Comparison of ENCODE assay signal across 8 cellular contexts in the genomic region with DNA sequence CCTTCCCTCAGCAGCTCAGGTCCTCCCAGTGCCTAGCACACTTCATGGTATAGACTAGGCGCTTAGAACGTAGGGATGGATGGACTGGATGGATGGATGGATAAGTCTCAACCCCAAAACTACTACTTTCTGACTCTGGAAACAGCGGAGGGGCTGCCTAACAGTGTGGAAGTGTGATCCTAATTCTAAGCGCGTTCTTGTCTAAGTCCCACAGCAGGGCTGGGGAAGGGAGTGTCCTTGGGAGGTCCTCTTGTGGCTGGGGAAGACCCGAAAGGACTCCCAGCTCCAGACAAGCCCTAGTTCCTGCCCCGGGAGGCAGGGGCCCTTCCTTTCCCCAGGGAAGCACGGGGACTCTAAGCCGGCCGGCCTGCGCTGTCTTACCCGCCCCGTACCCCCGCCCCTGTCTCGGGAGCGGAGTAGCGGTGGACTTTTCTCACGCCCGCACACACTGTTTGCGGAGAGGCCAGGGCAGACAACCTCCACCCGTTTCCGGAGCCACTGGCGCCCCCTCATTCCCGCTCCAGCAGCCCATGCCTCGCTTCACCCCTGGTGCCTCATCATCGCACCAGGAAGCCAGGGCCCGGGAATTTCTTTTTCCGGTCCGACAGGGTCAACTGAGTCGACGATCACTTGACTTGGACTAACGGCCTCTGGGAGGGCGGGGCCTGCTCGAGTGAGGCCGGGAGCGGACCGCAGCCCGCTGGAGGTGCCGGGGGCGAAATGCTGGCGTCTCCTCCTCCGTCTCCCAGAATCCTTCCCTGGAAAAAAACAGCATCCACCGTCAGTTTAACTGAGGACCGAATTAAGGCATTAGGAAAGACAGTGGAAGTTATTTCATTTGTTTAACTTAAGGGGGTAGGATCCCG.
DNase-seq lines count a peak whose midpoint lies in the region; ATAC-seq and TF ChIP-seq lines count a peak whose summit lies in the region.

No MANE protein-coding gene starts in this region.

- H3K27ac Mint-ChIP-seq in activated CD8-positive, alpha-beta T cell treated with anti-CD3 and anti-CD28 coated beads for 36 hours, result no peak overlapping the region

- intact Hi-C loops in activated CD8-positive, alpha-beta T cell treated with anti-CD3 and anti-CD28 coated beads for 36 hours (cut with micrococcal nuclease), result no loop called here

- peak; percentile 85 for TF ChIP-seq POLR2A in NB4 (IDR thresholded peaks at IDR 0.05; ENCODE audit: extremely low read depth, insufficient read length)

- 7 to 12% methylated on average over 22 to 35 of the region's 45 CpGs for WGBS in mesodermal cell (ENCODE audit: insufficient coverage in 2 of 2), 2 experiments

- H3K27ac ChIP-seq in 22Rv1 (peak overlapping the region; percentile 47; the same call in 1 of the 2 replicates), mesodermal cell (ENCODE audit: low read depth, low read length, severe bottlenecking) (peak overlapping the region; percentile 89)

- ATAC-seq in activated CD8-positive, alpha-beta T cell treated with anti-CD3 and anti-CD28 coated beads for 36 hours, result peak; percentile 88
- no peak for ATAC-seq in HG03342 (IDR thresholded peaks at IDR 0.05; ENCODE audit: unreplicated experiment)

- DNase-seq in GM13976 (ENCODE audit: low spot score), result peak; percentile 80
- DNase-seq in NB4 (ENCODE audit: low read depth), result peak; percentile 95
- DNase-seq in activated CD8-positive, alpha-beta T cell treated with anti-CD3 and anti-CD28 coated beads for 36 hours, result peak; percentile 79
- peak; percentile 54 for DNase-seq in epithelial cell of esophagus (ENCODE audit: low read depth)
- peak; percentile 8 to 42 for DNase-seq in stimulated activated CD8-positive, alpha-beta memory T cell treated with anti-CD3 and anti-CD28 coated beads, Interleukin-15, amount 100 ng/mL, for 48 hours (ENCODE audit: low read depth in 2 of 2)

- H3K36me3 ChIP-seq in mesodermal cell (ENCODE audit: control insufficient read depth, insufficient read depth, low read length), result no peaks in the 10 kb centered on the region

- H3K9me3 Mint-ChIP-seq in activated CD8-positive, alpha-beta T cell treated with anti-CD3 and anti-CD28 coated beads for 36 hours, result no peaks in the 10 kb centered on the region

- peak overlapping the region; percentile 56 for H3K4me3 Mint-ChIP-seq in activated CD8-positive, alpha-beta T cell treated with anti-CD3 and anti-CD28 coated beads for 36 hours

- H3K4me1 Mint-ChIP-seq in activated CD8-positive, alpha-beta T cell treated with anti-CD3 and anti-CD28 coated beads for 36 hours (ENCODE audit: low read depth), result peaks cover 13% of the 10 kb centered on the region

- H3K4me3 ChIP-seq in NB4 (ENCODE audit: low read depth, low read length) (peak overlapping the region; percentile 63), epithelial cell of esophagus (ENCODE audit: low read length) (peak overlapping the region; percentile 29), mesodermal cell (ENCODE audit: extremely low read depth, insufficient read depth, low read length, poor library complexity, severe bottlenecking) (peak overlapping the region; percentile 29)

- TF ChIP-seq CTCF in 22Rv1 (IDR thresholded peaks at IDR 0.05) (no peak), GM13976 (IDR thresholded peaks at IDR 0.05; ENCODE audit: borderline replicate concordance, control extremely low read depth, extremely low read depth, insufficient read depth, missing control alignments) (no peak), NB4 (IDR thresholded peaks at IDR 0.05; ENCODE audit: low read depth, low read length) (no peak), epithelial cell of esophagus (IDR thresholded peaks at IDR 0.05; ENCODE audit: insufficient read depth, low read depth, low read length, missing control alignments) (no peak)
- TF ChIP-seq CTCF in activated CD8-positive, alpha-beta T cell treated with anti-CD3 and anti-CD28 coated beads for 36 hours (IDR thresholded peaks at IDR 0.05), result no peak

- POLR2A ChIA-PET in activated CD8-positive, alpha-beta T cell treated with anti-CD3 and anti-CD28 coated beads for 36 hours (lab: Charles Lee), result no interaction called here

- CTCF ChIA-PET in activated CD8-positive, alpha-beta T cell treated with anti-CD3 and anti-CD28 coated beads for 36 hours (lab: Charles Lee), result interaction anchor here (1.5 kb wide), 1 partner anchor 15 kb away, joined by 6 read pairs; no protein-coding TSS in a partner anchor

- no peaks in the 10 kb centered on the region for H3K36me3 Mint-ChIP-seq in activated CD8-positive, alpha-beta T cell treated with anti-CD3 and anti-CD28 coated beads for 36 hours (ENCODE audit: low read depth)

- peaks cover 4% of the 10 kb centered on the region for H3K4me1 ChIP-seq in mesodermal cell (ENCODE audit: control insufficient read depth, insufficient read depth, low read length, poor library complexity, severe bottlenecking)

- no peaks in the 10 kb centered on the region for H3K27me3 Mint-ChIP-seq in activated CD8-positive, alpha-beta T cell treated with anti-CD3 and anti-CD28 coated beads for 36 hours

- in situ Hi-C loops in GM13976 (cut with MboI; ENCODE audit: low sequenced_read_pairs, unreplicated experiment), result no loop called here

- H3K9me3 ChIP-seq in mesodermal cell (ENCODE audit: control insufficient read depth, low read length), result no peaks in the 10 kb centered on the region

Comparison
In these comparisons a context has a peak if more than half of its experiments do, and no peak if none do; other contexts are left out.
1. DNase-seq: peak in every context shown above with its lines; median percentile 95 in NB4; 80 in GM13976; 79 in activated CD8-positive, alpha-beta T cell treated with anti-CD3 and anti-CD28 coated beads for 36 hours; 54 in epithelial cell of esophagus; 25 in stimulated activated CD8-positive, alpha-beta memory T cell treated with anti-CD3 and anti-CD28 coated beads, Interleukin-15, amount 100 ng/mL, for 48 hours.